ENCODE assay signal across 17 cellular contexts in genomic region chr2:241692448-241692847, GRCh38. TPM values are rescaled to one million over a fixed set of nuclear protein-coding genes. Genes with fewer than 3 reads are reported as not detected.
DNase-seq lines count a peak whose midpoint lies in the region; ATAC-seq, FAIRE-seq and TF ChIP-seq lines count a peak whose summit lies in the region.
"Had no signal": no experiment of that assay in that cellular context is flagged by ENCODE, and none has a peak within 500 bp of the region (broad histone marks: within the 10 kb centered on the region; RNA-seq: fewer than 3 reads in every experiment).

No MANE protein-coding gene starts in this region.

- no peaks in the 10 kb centered on the region for H3K27me3 ChIP-seq in astrocyte (ENCODE audit: insufficient read depth, low read length)
- H3K27me3 ChIP-seq in effector memory CD4-positive, alpha-beta T cell (replicated peaks; ENCODE audit: control insufficient read depth, insufficient read depth, low read length, poor library complexity, severe bottlenecking), result no peaks in the 10 kb centered on the region
- H3K27me3 ChIP-seq in CD8-positive, alpha-beta T cell (ENCODE audit: insufficient read depth, low read length), result no peaks in the 10 kb centered on the region
- H3K27me3 ChIP-seq: colonic mucosa, suprapubic skin had no signal

- H3K36me3 Mint-ChIP-seq in HFFc6 (ENCODE audit: low read depth) (peaks cover 26% of the 10 kb centered on the region), astrocyte (ENCODE audit: low read depth, unreplicated experiment) (peaks cover 5% of the 10 kb centered on the region)
- H3K36me3 Mint-ChIP-seq in CD8-positive, alpha-beta T cell, result peaks cover 33% of the 10 kb centered on the region

- DNase-seq in A549 (ENCODE audit: low read depth in 1 of 2, low spot score in 1 of 2) (peak in 1 of 2 experiments; percentile 37), HFFc6 (peak; percentile 82), astrocyte (ENCODE audit: low read depth) (peak; percentile 82), glomerular visceral epithelial cell (ENCODE audit: extremely low spot score) (peak; percentile 69), NOMO-1 treated with DMSO at 0.1 percent for 48 hours (lab: John Stamatoyannopoulos, UW; ENCODE audit: unreplicated experiment) (no peak)
- DNase-seq in effector memory CD4-positive, alpha-beta T cell, result no peak
- no peak for DNase-seq in CD8-positive, alpha-beta T cell
- DNase-seq: activated CD8-positive, alpha-beta memory T cell treated with anti-CD3 and anti-CD28 coated beads, Interleukin-2, amount 50 U/mL, for 48 hours; colonic mucosa; DMS79; NCI-H1105 treated with DMSO at 0.1 percent for 48 hours; NCI-H446 treated with DMSO at 0.1 percent for 48 hours had no signal

- H3K4me1 ChIP-seq in A549, result peaks cover 17% of the 10 kb centered on the region; the same call in 1 of the 3 replicates
- H3K4me1 ChIP-seq in astrocyte (ENCODE audit: insufficient read depth, low read length), result peaks cover 26% of the 10 kb centered on the region
- peaks cover 13% of the 10 kb centered on the region for H3K4me1 ChIP-seq in effector memory CD4-positive, alpha-beta T cell (ENCODE audit: control insufficient read depth, insufficient read depth, low read length, poor library complexity, severe bottlenecking)
- H3K4me1 ChIP-seq in CD8-positive, alpha-beta T cell (ENCODE audit: insufficient read depth, low read length), result peaks cover 14% of the 10 kb centered on the region
- H3K4me1 ChIP-seq: colonic mucosa had no signal

- no peak overlapping the region for H3K9ac ChIP-seq in astrocyte (ENCODE audit: low read length)

- H3K9me3 Mint-ChIP-seq in HFFc6 (no peaks in the 10 kb centered on the region), astrocyte (ENCODE audit: unreplicated experiment) (no peaks in the 10 kb centered on the region)
- H3K9me3 Mint-ChIP-seq in CD8-positive, alpha-beta T cell, result no peaks in the 10 kb centered on the region
- H3K9me3 Mint-ChIP-seq: activated naive CD4-positive, alpha-beta T cell treated with anti-CD3 and anti-CD28 coated beads, Interleukin-2, amount 50 U/mL, for 72 hours had no signal

- peak; percentile 48 to 55; a peak in 4 of 6 replicates for ATAC-seq in A549
- ATAC-seq in HG02938 (IDR thresholded peaks at IDR 0.05; ENCODE audit: unreplicated experiment), result no peak
- ATAC-seq in CD8-positive, alpha-beta T cell, result no peak
- ATAC-seq: activated naive CD4-positive, alpha-beta T cell treated with anti-CD3 and anti-CD28 coated beads, Interleukin-2, amount 50 U/mL, for 72 hours; esophagus mucosa had no signal

- H3K9me3 ChIP-seq in A549 (no peaks in the 10 kb centered on the region), astrocyte (ENCODE audit: insufficient read depth, low read depth, low read length) (no peaks in the 10 kb centered on the region)
- no peaks in the 10 kb centered on the region for H3K9me3 ChIP-seq in effector memory CD4-positive, alpha-beta T cell (ENCODE audit: control insufficient read depth, low read length)
- no peaks in the 10 kb centered on the region for H3K9me3 ChIP-seq in CD8-positive, alpha-beta T cell (ENCODE audit: low read length)
- H3K9me3 ChIP-seq: colonic mucosa, suprapubic skin had no signal

- TF ChIP-seq CTCF in A549 (IDR thresholded peaks at IDR 0.05) (no peak), HFFc6 (IDR thresholded peaks at IDR 0.05) (no peak), astrocyte (IDR thresholded peaks at IDR 0.05; ENCODE audit: insufficient read depth, low read depth, low read length) (no peak)
- TF ChIP-seq CTCF in CD8-positive, alpha-beta T cell (IDR thresholded peaks at IDR 0.05), result no peak

- FAIRE-seq in A549 (lab: Jason Lieb, UNC) (no peak), astrocyte (lab: Jason Lieb, UNC) (peak; percentile 47)
- FAIRE-seq: islet of Langerhans had no signal

- H3K4me2 ChIP-seq in A549 (no peak overlapping the region), astrocyte (ENCODE audit: low read length) (peak overlapping the region; percentile 20)

- no peak for TF ChIP-seq RAD21 in A549 (conservative IDR thresholded peaks at IDR 0.05 in 1 of 2, IDR thresholded peaks at IDR 0.05 in 1 of 2)

- H3K4me1 Mint-ChIP-seq in HFFc6 (ENCODE audit: low read depth) (peaks cover 26% of the 10 kb centered on the region), astrocyte (ENCODE audit: low read depth, unreplicated experiment) (peaks cover 9% of the 10 kb centered on the region)
- peaks cover 17% of the 10 kb centered on the region for H3K4me1 Mint-ChIP-seq in CD8-positive, alpha-beta T cell (ENCODE audit: low read depth)

- H3K27me3 Mint-ChIP-seq in HFFc6 (ENCODE audit: insufficient read depth) (peaks cover 5% of the 10 kb centered on the region), astrocyte (ENCODE audit: low read depth, unreplicated experiment) (no peaks in the 10 kb centered on the region)
- no peaks in the 10 kb centered on the region for H3K27me3 Mint-ChIP-seq in CD8-positive, alpha-beta T cell (ENCODE audit: low read depth)

- H2AFZ ChIP-seq in astrocyte (ENCODE audit: low read depth, low read length), result no peak overlapping the region

- H3K4me3 ChIP-seq in A549 (no peak overlapping the region), astrocyte (ENCODE audit: insufficient read depth, low read depth, low read length) (no peak overlapping the region)
- H3K4me3 ChIP-seq in effector memory CD4-positive, alpha-beta T cell (ENCODE audit: insufficient read depth, low read depth, low read length, poor library complexity, severe bottlenecking), result no peak overlapping the region
- H3K4me3 ChIP-seq in CD8-positive, alpha-beta T cell (ENCODE audit: low read depth, low read length), result no peak overlapping the region
- H3K4me3 ChIP-seq: colonic mucosa, suprapubic skin had no signal

- no peak for TF ChIP-seq EP300 in A549 (IDR thresholded peaks at IDR 0.05)

- CTCF ChIA-PET in A549 (lab: Yijun Ruan, JAX), result interaction anchor here (0.6 to 1.8 kb wide), 6 partner anchors 8 to 33 kb away, joined by 3 to 5 read pairs (median 3); no protein-coding TSS in a partner anchor
- CTCF ChIA-PET in CD8-positive, alpha-beta T cell (lab: Charles Lee), result no interaction called here

- TF ChIP-seq POLR2A in A549 (IDR thresholded peaks at IDR 0.05; ENCODE audit: low read length), result no peak

- peak overlapping the region; percentile 67; the same call in 1 of the 2 replicates for H3K4me3 Mint-ChIP-seq in HFFc6
- H3K4me3 Mint-ChIP-seq in astrocyte (ENCODE audit: unreplicated experiment), result no peak overlapping the region
- no peak overlapping the region for H3K4me3 Mint-ChIP-seq in CD8-positive, alpha-beta T cell

- H3K27ac Mint-ChIP-seq in HFFc6 (peak overlapping the region; percentile 88), astrocyte (ENCODE audit: unreplicated experiment) (peak overlapping the region; percentile 93)
- no peak overlapping the region for H3K27ac Mint-ChIP-seq in CD8-positive, alpha-beta T cell
- H3K27ac Mint-ChIP-seq: activated naive CD4-positive, alpha-beta T cell treated with anti-CD3 and anti-CD28 coated beads, Interleukin-2, amount 50 U/mL, for 72 hours had no signal

- WGBS in A549 (ENCODE audit: missing lambda C conversion rate), result 89% methylated on average over 6 of the region's 6 CpGs

- H3K36me3 ChIP-seq in astrocyte (ENCODE audit: insufficient read depth, low read length), result peaks cover 8% of the 10 kb centered on the region
- H3K36me3 ChIP-seq in effector memory CD4-positive, alpha-beta T cell (ENCODE audit: control insufficient read depth, insufficient read depth, low read length), result peaks cover 10% of the 10 kb centered on the region
- peaks cover 8% of the 10 kb centered on the region for H3K36me3 ChIP-seq in CD8-positive, alpha-beta T cell (ENCODE audit: insufficient read depth, low read length)

- H4K20me1 ChIP-seq in astrocyte (ENCODE audit: insufficient read depth, low read length), result peaks cover 3% of the 10 kb centered on the region

- peak overlapping the region in 1 of 2 experiments; percentile 10; a peak in 1 of 6 replicates for H3K27ac ChIP-seq in A549
- peak overlapping the region; percentile 30 for H3K27ac ChIP-seq in astrocyte (ENCODE audit: low read depth, low read length)
- H3K27ac ChIP-seq in effector memory CD4-positive, alpha-beta T cell (ENCODE audit: insufficient read depth, low read length, poor library complexity, severe bottlenecking), result no peak overlapping the region
- H3K27ac ChIP-seq in CD8-positive, alpha-beta T cell (ENCODE audit: low read depth, low read length), result no peak overlapping the region
- H3K27ac ChIP-seq: colonic mucosa, suprapubic skin had no signal

- peaks cover 24% of the 10 kb centered on the region for H3K79me2 ChIP-seq in astrocyte (ENCODE audit: insufficient read depth, low read length)

- intact Hi-C loops in CD8-positive, alpha-beta T cell (cut with DNase I, micrococcal nuclease), result no loop called here

- POLR2A ChIA-PET in A549 (lab: Yijun Ruan, JAX), result interaction anchor here (0.5 to 2.0 kb wide), 2 partner anchors 9 to 17 kb away, joined by 3 to 17 read pairs; partner anchors contain the start of gene ING5
- POLR2A ChIA-PET in CD8-positive, alpha-beta T cell (lab: Charles Lee), result no interaction called here

RNA-seq across cellular contexts. Expression of gene DTYMK, which starts 5.8 kb away (rescaled TPM):
- polyA plus RNA-seq in A549 (2011; rRNA removed) (62.7 and 68.7 TPM in 2 replicates), A549 (2017; fragmentation: RNase III; extraction: RNeasy Plus Mini Kit Qiagen cat#74134 plus additional on column Dnase treatment) (90.7 to 99.5 TPM (median 98.9 TPM) in 3 replicates)
- polyA plus RNA-seq in A549 (2012; cell fraction: cytosol; rRNA removed), result 152 and 157 TPM in 2 replicates
- polyA plus RNA-seq in A549 (2012; cell fraction: nucleus; rRNA removed), result 112 and 122 TPM in 2 replicates
- 24.1 and 31.9 TPM in 2 replicates for polyA minus RNA-seq in A549 (2011; rRNA and poly(A)+ RNA removed)
- 10 to 100 TPM; 56.8 to 84.2 (median 76.1) TPM for total RNA-seq in HFFc6 (2021; fragmentation: NEBNext Ultra II Directional; extraction: Animal tissue kit (Norgen Biotek cat#: 25700))
- total RNA-seq in astrocyte, result 25.5 and 26.1 TPM in 2 replicates
- total RNA-seq in CD8-positive, alpha-beta T cell, result 1 to 10 TPM; 3.7 to 6.0 TPM

RNA-seq across cellular contexts. Expression of gene ING5, which starts 9.4 kb away (rescaled TPM):
- polyA plus RNA-seq in A549 (2011; rRNA removed) (28.4 and 28.6 TPM in 2 replicates), A549 (2017; fragmentation: RNase III; extraction: RNeasy Plus Mini Kit Qiagen cat#74134 plus additional on column Dnase treatment) (29.6 to 31.0 TPM (median 30.1 TPM) in 3 replicates)
- 41.3 and 48.6 TPM in 2 replicates for polyA plus RNA-seq in A549 (2012; cell fraction: cytosol; rRNA removed)
- polyA plus RNA-seq in A549 (2012; cell fraction: nucleus; rRNA removed), result 77.0 and 96.2 TPM in 2 replicates
- 31.8 and 32.5 TPM in 2 replicates for polyA minus RNA-seq in A549 (2011; rRNA and poly(A)+ RNA removed)
- total RNA-seq in HFFc6 (2021; fragmentation: NEBNext Ultra II Directional; extraction: Animal tissue kit (Norgen Biotek cat#: 25700)), result 10 to 100 TPM; 18.7 to 20.0 (median 19.5) TPM
- total RNA-seq in astrocyte, result 15.8 and 19.7 TPM in 2 replicates
- 10 to 100 TPM; 32.5 to 34.9 TPM for total RNA-seq in CD8-positive, alpha-beta T cell

RNA-seq across cellular contexts. Expression of gene D2HGDH, which starts 42.0 kb away (rescaled TPM):
- 6.5 and 7.0 TPM in 2 replicates for polyA plus RNA-seq in A549 (2011; rRNA removed)
- polyA plus RNA-seq in A549 (2012; cell fraction: cytosol; rRNA removed), result 17.3 and 21.6 TPM in 2 replicates
- polyA plus RNA-seq in A549 (2012; cell fraction: nucleus; rRNA removed), result 124 and 153 TPM in 2 replicates
- polyA plus RNA-seq in A549 (2017; fragmentation: RNase III; extraction: RNeasy Plus Mini Kit Qiagen cat#74134 plus additional on column Dnase treatment), result 16.5 to 18.8 TPM (median 18.5 TPM) in 3 replicates
- polyA minus RNA-seq in A549 (2011; rRNA and poly(A)+ RNA removed), result 7.9 and 15.7 TPM in 2 replicates
- 10 to 100 TPM; 14.0 to 21.6 (median 16.4) TPM for total RNA-seq in HFFc6 (2021; fragmentation: NEBNext Ultra II Directional; extraction: Animal tissue kit (Norgen Biotek cat#: 25700))
- total RNA-seq in astrocyte, result 10.0 and 11.5 TPM in 2 replicates
- total RNA-seq in CD8-positive, alpha-beta T cell, result 10 to 100 TPM; 41.6 to 46.4 TPM

RNA-seq across cellular contexts. Expression of gene ATG4B, which starts 55.0 kb away (rescaled TPM):
- polyA plus RNA-seq in A549 (2011; rRNA removed) (75.2 and 75.6 TPM in 2 replicates), A549 (2017; fragmentation: RNase III; extraction: RNeasy Plus Mini Kit Qiagen cat#74134 plus additional on column Dnase treatment) (68.8 to 74.7 TPM (median 70.3 TPM) in 3 replicates)
- polyA plus RNA-seq in A549 (2012; cell fraction: cytosol; rRNA removed), result 82.5 and 87.7 TPM in 2 replicates
- polyA plus RNA-seq in A549 (2012; cell fraction: nucleus; rRNA removed), result 245 and 306 TPM in 2 replicates
- polyA minus RNA-seq in A549 (2011; rRNA and poly(A)+ RNA removed), result 116 and 122 TPM in 2 replicates
- total RNA-seq in HFFc6 (2021; fragmentation: NEBNext Ultra II Directional; extraction: Animal tissue kit (Norgen Biotek cat#: 25700)), result 10 to 100 TPM; 43.5 to 58.3 (median 51.9) TPM
- 75.4 and 83.2 TPM in 2 replicates for total RNA-seq in astrocyte
- 10 to 100 TPM; 94.0 to 94.5 TPM for total RNA-seq in CD8-positive, alpha-beta T cell

RNA-seq across cellular contexts. Expression of gene THAP4, which starts 55.5 kb away (rescaled TPM):
- polyA plus RNA-seq in A549 (2011; rRNA removed), result 36.1 and 37.3 TPM in 2 replicates
- polyA plus RNA-seq in A549 (2012; cell fraction: cytosol; rRNA removed), result 103 and 105 TPM in 2 replicates
- polyA plus RNA-seq in A549 (2012; cell fraction: nucleus; rRNA removed), result 58.3 and 68.4 TPM in 2 replicates
- 51.0 to 56.7 TPM (median 53.2 TPM) in 3 replicates for polyA plus RNA-seq in A549 (2017; fragmentation: RNase III; extraction: RNeasy Plus Mini Kit Qiagen cat#74134 plus additional on column Dnase treatment)
- 49.8 and 63.5 TPM in 2 replicates for polyA minus RNA-seq in A549 (2011; rRNA and poly(A)+ RNA removed)
- total RNA-seq in HFFc6 (2021; fragmentation: NEBNext Ultra II Directional; extraction: Animal tissue kit (Norgen Biotek cat#: 25700)), result 10 to 100 TPM; 40.6 to 47.9 (median 43.0) TPM
- total RNA-seq in astrocyte, result 46.0 and 47.2 TPM in 2 replicates
- total RNA-seq in CD8-positive, alpha-beta T cell, result 10 to 100 TPM; 19.5 to 24.3 TPM

Comparison
In these comparisons a context has a peak if more than half of its experiments do, and no peak if none do; other contexts are left out.
1. ATAC-seq: peak in A549 (2 of 2); none in HG02938 (single experiment) and CD8-positive, alpha-beta T cell (single experiment).
2. DNase-seq: peak in HFFc6 (single experiment), astrocyte (single experiment) and glomerular visceral epithelial cell (single experiment); none in effector memory CD4-positive, alpha-beta T cell (0 of 3), NOMO-1 treated with DMSO at 0.1 percent for 48 hours (single experiment) and CD8-positive, alpha-beta T cell (0 of 7).